Comparison of ENCODE assay signal across 8 cellular contexts in the genomic region with DNA sequence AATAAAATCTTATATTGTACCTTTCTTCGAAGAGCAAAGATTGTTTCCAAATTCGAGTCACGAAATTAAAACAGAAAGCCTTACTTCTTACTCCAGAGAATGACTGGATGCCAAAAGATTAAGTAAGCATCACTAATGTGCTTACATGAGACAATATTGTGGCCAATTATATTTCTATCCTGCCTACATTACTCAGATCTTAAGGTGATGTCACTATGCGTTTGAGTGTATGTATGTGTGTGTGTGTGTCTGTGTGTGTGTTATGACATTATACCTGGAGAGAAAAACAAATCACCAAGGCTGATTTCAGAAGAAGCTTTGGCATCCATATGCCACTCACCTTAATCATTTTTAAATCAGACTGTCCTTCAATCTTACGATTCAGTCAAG.
A peak's percentile ranks its signal among the peaks of the same experiment; 100 is the strongest.
DNase-seq lines count a peak whose midpoint lies in the region; ATAC-seq and TF ChIP-seq lines count a peak whose summit lies in the region.

No MANE protein-coding gene starts in this region.

- no peaks in the 10 kb centered on the region for H3K27me3 ChIP-seq in Peyer's patch

- ATAC-seq in GM21528 (IDR thresholded peaks at IDR 0.05; ENCODE audit: low FRiP score, unreplicated experiment), result peak; percentile 4
- no peak for ATAC-seq in GM21619 (IDR thresholded peaks at IDR 0.05; ENCODE audit: unreplicated experiment)
- ATAC-seq in GM19452 (IDR thresholded peaks at IDR 0.05; ENCODE audit: unreplicated experiment), result no peak

- H3K9me2 ChIP-seq in OCI-LY7 (ENCODE audit: insufficient read depth, low read length), result no peaks in the 10 kb centered on the region; the same call in 1 of the 2 replicates

- H4K20me1 ChIP-seq in OCI-LY7 (ENCODE audit: insufficient read depth, low read length), result no peaks in the 10 kb centered on the region

- H3K4me3 ChIP-seq in OCI-LY7 (ENCODE audit: low read depth, low read length, poor library complexity, severe bottlenecking), result peak overlapping the region; percentile 16
- H3K4me3 ChIP-seq in fibroblast of pulmonary artery (replicated peaks; ENCODE audit: low read depth, low read length), result no peak overlapping the region
- H3K4me3 ChIP-seq in Peyer's patch, result no peak overlapping the region

- no peak for TF ChIP-seq POLR2A in Peyer's patch (IDR thresholded peaks at IDR 0.05)

- H3K4me1 ChIP-seq in OCI-LY7 (ENCODE audit: insufficient read depth, low read length, poor library complexity, severe bottlenecking) (peaks cover 61% of the 10 kb centered on the region), Peyer's patch (no peaks in the 10 kb centered on the region)

- intact Hi-C loops in OCI-LY7 (cut with micrococcal nuclease; ENCODE audit: unreplicated experiment), result no loop called here

- peak overlapping the region; percentile 65; the same call in 1 of the 2 replicates for H2AFZ ChIP-seq in OCI-LY7 (ENCODE audit: low read length)

- TF ChIP-seq CTCF in OCI-LY7 (conservative IDR thresholded peaks at IDR 0.05; ENCODE audit: low read length) (no peak), fibroblast of pulmonary artery (IDR thresholded peaks at IDR 0.05; ENCODE audit: low read length, missing control alignments) (no peak), Peyer's patch (IDR thresholded peaks at IDR 0.05) (no peak)

- CTCF ChIA-PET in OCI-LY7 (lab: Charles Lee; ENCODE audit: unreplicated experiment), result no interaction called here

- peak overlapping the region; percentile 62 for H3K4me2 ChIP-seq in OCI-LY7 (ENCODE audit: low read length)

- POLR2A ChIA-PET in OCI-LY7 (lab: Charles Lee), result interaction anchor here (0.7 to 1.0 kb wide), 3 partner anchors 9 to 119 kb away, joined by 3 read pairs; no protein-coding TSS in a partner anchor

- DNase-seq in DMS53 treated with DMSO at 0.1 percent for 48 hours (lab: John Stamatoyannopoulos, UW; ENCODE audit: unreplicated experiment) (peak; percentile 96), OCI-LY7 (ENCODE audit: low spot score) (no peak), fibroblast of pulmonary artery (ENCODE audit: low read depth) (peak; percentile 66), Peyer's patch (no peak)
- no peak for DNase-seq in activated CD8-positive, alpha-beta memory T cell treated with anti-CD3 and anti-CD28 coated beads, Interleukin-2, amount 50 U/mL, for 4 hours

- H3K9me3 ChIP-seq in OCI-LY7 (ENCODE audit: low read length) (peaks cover 11% of the 10 kb centered on the region; the same call in 1 of the 2 replicates), Peyer's patch (no peaks in the 10 kb centered on the region)

- BruUV-seq in OCI-LY7 (replicated peaks; lab: Mats Ljungman, UMichigan), result TSS peak; percentile 96

- H3K79me2 ChIP-seq in OCI-LY7 (ENCODE audit: insufficient read depth, low read depth, low read length), result no peaks in the 10 kb centered on the region

- H3K27ac ChIP-seq in OCI-LY7 (ENCODE audit: low read depth, low read length, poor library complexity, severe bottlenecking) (peak overlapping the region; percentile 91), Peyer's patch (no peak overlapping the region)

- H3K36me3 ChIP-seq in OCI-LY7 (ENCODE audit: insufficient read depth, low read length), result 0 out of 2 replicates have a peak, but pooled peaks cover 9% of the 10 kb centered on the region
- H3K36me3 ChIP-seq in Peyer's patch, result no peaks in the 10 kb centered on the region

Comparison
In these comparisons a context has a peak if more than half of its experiments do, and no peak if none do; other contexts are left out.
1. DNase-seq: peak in DMS53 treated with DMSO at 0.1 percent for 48 hours (single experiment) and fibroblast of pulmonary artery (single experiment); none in OCI-LY7 (single experiment), Peyer's patch (0 of 3) and activated CD8-positive, alpha-beta memory T cell treated with anti-CD3 and anti-CD28 coated beads, Interleukin-2, amount 50 U/mL, for 4 hours (single experiment).